In the genomic region with DNA sequence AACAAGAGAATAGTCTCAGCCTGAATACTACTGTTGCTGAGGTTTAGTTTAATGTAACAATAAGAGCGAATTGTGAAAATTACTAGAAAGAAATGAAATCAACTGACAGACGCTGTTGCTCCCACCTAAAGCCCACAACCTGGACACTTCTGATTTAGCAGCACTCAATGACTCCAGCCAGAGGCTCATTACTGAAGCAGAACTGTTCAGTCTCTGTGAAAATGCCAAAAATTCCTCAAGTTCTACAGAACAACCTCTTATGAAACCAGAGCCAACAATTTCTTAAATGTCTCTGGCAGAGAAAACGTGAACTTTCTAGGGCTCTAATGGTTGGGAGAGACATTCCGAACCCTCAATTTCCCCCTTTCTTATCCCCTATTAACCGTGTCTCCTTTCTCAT, we compare ENCODE assay signal across 29 cellular contexts. TPM values are rescaled to one million over a fixed set of nuclear protein-coding genes. Genes with fewer than 3 reads are reported as not detected.
A peak's percentile ranks its signal among the peaks of the same experiment; 100 is the strongest.
DNase-seq lines count a peak whose midpoint lies in the region; ATAC-seq and TF ChIP-seq lines count a peak whose summit lies in the region.
"Had no signal": no experiment of that assay in that cellular context is flagged by ENCODE, and none has a peak within 500 bp of the region (broad histone marks: within the 10 kb centered on the region; RNA-seq: fewer than 3 reads in every experiment).

No MANE protein-coding gene starts in this region.

- H3K36me3 ChIP-seq in hepatocyte (replicated peaks; ENCODE audit: insufficient read depth, low read depth): no peaks in the 10 kb centered on the region
- peaks cover 0 to 48% (median 7%) of the 10 kb centered on the region in 3 donors for H3K36me3 ChIP-seq in esophagus squamous epithelium

- no peak for TF ChIP-seq POLR2A in esophagus squamous epithelium (IDR thresholded peaks at IDR 0.05)

- H3K27me3 ChIP-seq in hepatocyte (no peaks in the 10 kb centered on the region), dorsolateral prefrontal cortex (no peaks in the 10 kb centered on the region), esophagus squamous epithelium (no peaks in the 10 kb centered on the region)
- H3K27me3 ChIP-seq: BLaER1, body of pancreas, foreskin keratinocyte, SJSA1, tibial nerve had no signal

- 77% methylated on average over 5 of the region's 5 CpGs for WGBS in hepatocyte (ENCODE audit: low lambda C conversion rate, missing lambda C conversion rate)
- WGBS in esophagus squamous epithelium, 2 donors: 90 to 91% methylated on average over 5 of the region's 5 CpGs

- H3K27ac ChIP-seq in hepatocyte (peak overlapping the region; percentile 40), dorsolateral prefrontal cortex (peak overlapping the region in 2 of 59 donors; percentile 4 to 13), esophagus squamous epithelium (no peak overlapping the region)
- H3K27ac ChIP-seq: BLaER1, body of pancreas, foreskin keratinocyte, left ventricle myocardium inferior, SJSA1 had no signal

- DNase-seq in EH (ENCODE audit: low read depth): peak; percentile 44
- DNase-seq in amniotic epithelial cell (ENCODE audit: low read depth): peak; percentile 58
- DNase-seq in hepatocyte (ENCODE audit: low spot score): peak; percentile 19
- DNase-seq in renal cortical epithelial cell (ENCODE audit: low read depth): peak; percentile 71
- DNase-seq in dorsolateral prefrontal cortex: no peak
- DNase-seq in esophagus squamous epithelium (lab: John Stamatoyannopoulos, UW): no peak
- DNase-seq: activated CD4-positive, alpha-beta T cell treated with anti-CD3 and anti-CD28 coated beads for 36 hours; activated CD8-positive, alpha-beta T cell treated with anti-CD3 and anti-CD28 coated beads, Interleukin-2, amount 10 ng/mL, durations not matched to agents 7 days and 5 days; body of pancreas; Caco-2; cerebellar nuclear complex; foreskin keratinocyte; GDM1; hippocampal formation; KBM-7; left ventricle myocardium inferior; MM.1S; naive thymus-derived CD4-positive, alpha-beta T cell; NCI-H1417 treated with DMSO at 0.1 percent for 48 hours; NCI-H446 treated with DMSO at 0.1 percent for 48 hours; nucleus accumbens; RPMI8226; stimulated activated naive CD8-positive, alpha-beta T cell treated with anti-CD3 and anti-CD28 coated beads, Interleukin-15, amount 100 ng/mL, for 72 hours had no signal

- no peak for TF ChIP-seq CTCF in hepatocyte (IDR thresholded peaks at IDR 0.05; ENCODE audit: poor library complexity)
- no peak for TF ChIP-seq CTCF in dorsolateral prefrontal cortex (IDR thresholded peaks at IDR 0.05 in 54 of 56, conservative IDR thresholded peaks at IDR 0.05 in 2 of 56; ENCODE audit: low read depth in 1 of 56, partially characterized antibody in 56 of 56)
- no peak for TF ChIP-seq CTCF in esophagus squamous epithelium (IDR thresholded peaks at IDR 0.05)

- no peak overlapping the region for H2AFZ ChIP-seq in hepatocyte

- H3K4me3 ChIP-seq in hepatocyte (no peak overlapping the region), dorsolateral prefrontal cortex (no peak overlapping the region), esophagus squamous epithelium (no peak overlapping the region)
- H3K4me3 ChIP-seq: BLaER1, body of pancreas, left ventricle myocardium inferior, SJSA1, tibial nerve had no signal

- intact Hi-C loops in dorsolateral prefrontal cortex (cut with DNase I) (no loop called here), esophagus squamous epithelium (cut with DNase I) (no loop called here)

- peaks cover 6% of the 10 kb centered on the region for H3K4me1 ChIP-seq in hepatocyte (ENCODE audit: insufficient read depth)
- H3K4me1 ChIP-seq in esophagus squamous epithelium: no peaks in the 10 kb centered on the region
- H3K4me1 ChIP-seq: BLaER1, foreskin keratinocyte had no signal

- ATAC-seq in HG03565 (IDR thresholded peaks at IDR 0.05; ENCODE audit: unreplicated experiment) (no peak), HG02885 (IDR thresholded peaks at IDR 0.05; ENCODE audit: poor library complexity, unreplicated experiment) (no peak)
- ATAC-seq: activated CD4-positive, alpha-beta T cell treated with anti-CD3 and anti-CD28 coated beads for 36 hours; activated CD8-positive, alpha-beta T cell treated with anti-CD3 and anti-CD28 coated beads, Interleukin-2, amount 10 ng/mL, durations not matched to agents 7 days and 5 days; body of pancreas; foreskin keratinocyte; HCT116; naive thymus-derived CD4-positive, alpha-beta T cell; stimulated activated naive CD8-positive, alpha-beta T cell treated with anti-CD3 and anti-CD28 coated beads, Interleukin-15, amount 100 ng/mL, for 72 hours had no signal

- H3K9me2 ChIP-seq in hepatocyte (replicated peaks; ENCODE audit: insufficient read depth): no peaks in the 10 kb centered on the region

- H4K20me1 ChIP-seq in hepatocyte (ENCODE audit: insufficient read depth, poor library complexity, severe bottlenecking): no peaks in the 10 kb centered on the region

- no peak overlapping the region for H3K4me2 ChIP-seq in hepatocyte
- H3K4me2 ChIP-seq: BLaER1 had no signal

- no peaks in the 10 kb centered on the region for H3K9me3 ChIP-seq in hepatocyte (ENCODE audit: low read depth)
- H3K9me3 ChIP-seq in esophagus squamous epithelium: no peaks in the 10 kb centered on the region
- H3K9me3 ChIP-seq: BLaER1, body of pancreas, Caco-2, left ventricle myocardium inferior, SJSA1, tibial nerve had no signal

- H3K79me2 ChIP-seq in hepatocyte: peaks cover 45% of the 10 kb centered on the region

RNA-seq across cellular contexts. Expression of a gene that starts 9.9 kb away (rescaled TPM):
- total RNA-seq in hepatocyte (73.2 and 79.7 TPM in 2 replicates), renal cortical epithelial cell (92.2 and 93.6 TPM in 2 replicates), dorsolateral prefrontal cortex (100 to 1,000 TPM; 100 to 178 (median 132) TPM), esophagus squamous epithelium (10 to 100 TPM; 40.7 to 65.6 (median 51.3) TPM)
- 62.6 and 64.2 TPM in 2 replicates for polyA plus RNA-seq in hepatocyte

RNA-seq across cellular contexts. Expression of a gene that starts 10.2 kb away (rescaled TPM):
- total RNA-seq in hepatocyte (52.7 and 57.5 TPM in 2 replicates), renal cortical epithelial cell (73.8 and 91.1 TPM in 2 replicates), dorsolateral prefrontal cortex (10 to 100 TPM; 21.4 to 53.0 (median 33.6) TPM), esophagus squamous epithelium (10 to 100 TPM; 13.7 to 27.2 (median 23.1) TPM)
- 42.3 and 52.7 TPM in 2 replicates for polyA plus RNA-seq in hepatocyte

Comparison
In these comparisons a context has a peak if more than half of its experiments do, and no peak if none do; other contexts are left out.
1. DNase-seq: peak in EH (single experiment), amniotic epithelial cell (single experiment), hepatocyte (single experiment) and renal cortical epithelial cell (single experiment); none in dorsolateral prefrontal cortex (0 of 10) and esophagus squamous epithelium (single experiment).